8 cellular contexts compared by ENCODE assay signal in the genomic region with DNA sequence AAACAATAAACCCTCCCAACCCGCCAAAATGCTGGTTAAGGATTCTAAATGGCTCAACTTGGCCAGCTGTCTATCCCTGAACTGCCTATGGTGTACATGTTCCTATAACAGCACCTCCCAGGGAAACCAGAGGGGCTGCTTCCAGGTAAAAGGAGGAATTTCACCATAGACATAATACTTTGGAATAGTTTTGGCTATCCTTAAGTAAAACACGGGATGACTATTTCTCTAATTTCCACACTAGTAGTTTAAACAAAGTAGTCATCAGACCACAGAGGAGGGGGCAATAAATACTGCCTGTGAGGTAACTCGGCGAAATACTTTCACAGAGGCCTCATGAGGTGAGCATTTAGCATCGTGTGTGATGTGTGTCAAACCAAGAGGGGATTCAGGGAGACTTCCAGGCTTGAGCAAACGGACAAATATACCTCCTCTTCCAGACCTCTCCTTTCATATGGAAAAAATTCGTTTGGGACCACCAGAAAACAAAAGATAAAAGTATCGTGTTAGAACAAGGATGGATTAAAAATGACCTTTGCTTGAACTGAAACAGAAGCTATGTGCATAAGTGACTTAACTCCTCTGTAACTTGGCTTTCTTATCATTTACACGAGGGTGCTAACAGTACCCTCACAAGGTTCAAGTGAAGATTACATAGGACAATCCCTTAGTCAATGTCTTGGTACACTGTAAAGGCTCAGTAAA. TPM values are rescaled to one million over a fixed set of nuclear protein-coding genes. Genes with fewer than 3 reads are reported as not detected.
DNase-seq lines count a peak whose midpoint lies in the region; ATAC-seq and TF ChIP-seq lines count a peak whose summit lies in the region.

No MANE protein-coding gene starts in this region.

- H4K20me1 ChIP-seq in neural progenitor cell (ENCODE audit: low read depth): peaks cover 17% of the 10 kb centered on the region

- peaks cover 21% of the 10 kb centered on the region for H3K4me1 ChIP-seq in CD4-positive, CD25-positive, alpha-beta regulatory T cell (ENCODE audit: control insufficient read depth, insufficient read depth, low read length, poor library complexity, severe bottlenecking)
- H3K4me1 ChIP-seq in duodenal mucosa (ENCODE audit: control insufficient read depth in 1 of 2, insufficient read depth in 2 of 2, low read length in 2 of 2) (peaks cover 15 to 19% of the 10 kb centered on the region in 2 donors), neural progenitor cell (peaks cover 11% of the 10 kb centered on the region)

- H2AFZ ChIP-seq in neural progenitor cell (replicated peaks): no peak overlapping the region

- H3K27ac ChIP-seq in CD4-positive, CD25-positive, alpha-beta regulatory T cell (ENCODE audit: insufficient read depth, low read length, poor library complexity, severe bottlenecking): no peak overlapping the region
- H3K27ac ChIP-seq in duodenal mucosa (ENCODE audit: low read depth, low read length) (no peak overlapping the region), neural progenitor cell (no peak overlapping the region)

- no peak for ATAC-seq in CD4-positive, CD25-positive, alpha-beta regulatory T cell (ENCODE audit: low read depth in 2 of 2)

- peak overlapping the region; percentile 91 for H3K4me2 ChIP-seq in neural progenitor cell

- peaks cover 28% of the 10 kb centered on the region for H3K79me2 ChIP-seq in neural progenitor cell (ENCODE audit: low read depth)

- no peaks in the 10 kb centered on the region for H3K36me3 ChIP-seq in CD4-positive, CD25-positive, alpha-beta regulatory T cell (ENCODE audit: control insufficient read depth, insufficient read depth, low read length)
- H3K36me3 ChIP-seq in duodenal mucosa (ENCODE audit: control insufficient read depth in 1 of 2, insufficient read depth in 2 of 2, low read length in 2 of 2) (no peaks in the 10 kb centered on the region), neural progenitor cell (no peaks in the 10 kb centered on the region)

- H3F3A ChIP-seq in neural progenitor cell (ENCODE audit: low read depth): peaks cover 15% of the 10 kb centered on the region

- H3K27me3 ChIP-seq in CD4-positive, CD25-positive, alpha-beta regulatory T cell (ENCODE audit: control insufficient read depth, insufficient read depth, low read length): no peaks in the 10 kb centered on the region
- H3K27me3 ChIP-seq in duodenal mucosa (ENCODE audit: control insufficient read depth in 1 of 2, insufficient read depth in 2 of 2, low read length in 2 of 2) (peaks cover 0 to 3% of the 10 kb centered on the region in 2 donors), neural progenitor cell (no peaks in the 10 kb centered on the region)

- peak overlapping the region; percentile 93 for H3K4me3 ChIP-seq in CD4-positive, CD25-positive, alpha-beta regulatory T cell (ENCODE audit: low read depth, low read length)
- peak overlapping the region; percentile 93 for H3K4me3 ChIP-seq in NB4 (ENCODE audit: low read depth, low read length)
- H3K4me3 ChIP-seq in duodenal mucosa (ENCODE audit: low read depth in 1 of 2, low read length in 2 of 2): peak overlapping the region; percentile 92 to 96
- H3K4me3 ChIP-seq in neural progenitor cell: peak overlapping the region; percentile 95

- peaks cover 7% of the 10 kb centered on the region for H3K36me3 Mint-ChIP-seq in CD4-positive, CD25-positive, alpha-beta regulatory T cell
- peaks cover 8% of the 10 kb centered on the region for H3K36me3 Mint-ChIP-seq in neural progenitor cell

- H3K4me3 Mint-ChIP-seq in CD4-positive, CD25-positive, alpha-beta regulatory T cell: peak overlapping the region; percentile 96 to 99 (median 98)
- peak overlapping the region; percentile 97 for H3K4me3 Mint-ChIP-seq in neural progenitor cell

- H3K9me3 Mint-ChIP-seq in CD4-positive, CD25-positive, alpha-beta regulatory T cell: peaks cover 0 to 2% (median 0%) of the 10 kb centered on the region in 7 donors
- H3K9me3 Mint-ChIP-seq in neural progenitor cell: no peaks in the 10 kb centered on the region

- TF ChIP-seq POLR2A in NB4 (IDR thresholded peaks at IDR 0.05; ENCODE audit: extremely low read depth, insufficient read length): no peak

- H3K27me3 Mint-ChIP-seq in CD4-positive, CD25-positive, alpha-beta regulatory T cell: peaks cover 12% of the 10 kb centered on the region
- no peaks in the 10 kb centered on the region for H3K27me3 Mint-ChIP-seq in neural progenitor cell (ENCODE audit: insufficient read depth, low read depth)

- H3K9ac ChIP-seq in duodenal mucosa (ENCODE audit: low read depth in 1 of 2, low read length in 2 of 2): peak overlapping the region; percentile 90 to 94
- peak overlapping the region; percentile 89 for H3K9ac ChIP-seq in neural progenitor cell

- no peaks in the 10 kb centered on the region for H3K9me3 ChIP-seq in CD4-positive, CD25-positive, alpha-beta regulatory T cell (ENCODE audit: control insufficient read depth in 2 of 2, low read length in 2 of 2)
- H3K9me3 ChIP-seq in duodenal mucosa (ENCODE audit: control insufficient read depth in 1 of 2, low read length in 2 of 2) (no peaks in the 10 kb centered on the region), neural progenitor cell (ENCODE audit: low read depth) (no peaks in the 10 kb centered on the region)

- peak overlapping the region; percentile 80 to 98 (median 97) for H3K27ac Mint-ChIP-seq in CD4-positive, CD25-positive, alpha-beta regulatory T cell
- peak overlapping the region; percentile 2 for H3K27ac Mint-ChIP-seq in neural progenitor cell

- peaks cover 13 to 29% (median 22%) of the 10 kb centered on the region in 4 donors for H3K4me1 Mint-ChIP-seq in CD4-positive, CD25-positive, alpha-beta regulatory T cell
- H3K4me1 Mint-ChIP-seq in neural progenitor cell: peaks cover 21% of the 10 kb centered on the region

- DNase-seq in CD4-positive, CD25-positive, alpha-beta regulatory T cell: no peak
- DNase-seq in NB4 (ENCODE audit: low read depth): no peak
- DNase-seq in neural progenitor cell (ENCODE audit: low spot score): no peak
- no peak for DNase-seq in NCI-H146 treated with DMSO at 0.1 percent for 48 hours (lab: John Stamatoyannopoulos, UW; ENCODE audit: unreplicated experiment)
- DNase-seq in dermis blood vessel endothelial cell: no peak
- no peak for DNase-seq in occipital lobe (lab: John Stamatoyannopoulos, UW)
- no peak for DNase-seq in activated CD4-positive, alpha-beta T cell treated with anti-CD3 and anti-CD28 coated beads for 48 hours

- no peak for TF ChIP-seq CTCF in NB4 (IDR thresholded peaks at IDR 0.05; ENCODE audit: low read depth, low read length)
- TF ChIP-seq CTCF in neural progenitor cell (IDR thresholded peaks at IDR 0.05): no peak

RNA-seq across cellular contexts. Expression of gene XRN2, which starts 1.0 kb away (rescaled TPM):
- 59.0 TPM for total RNA-seq in CD4-positive, CD25-positive, alpha-beta regulatory T cell
- polyA plus RNA-seq in CD4-positive, CD25-positive, alpha-beta regulatory T cell: 10 to 100 TPM; 65.0 to 81.0 (median 75.1) TPM
- 170 and 239 TPM in 2 replicates for total RNA-seq in neural progenitor cell (ENCODE audit: low replicate concordance)
- total RNA-seq in dermis blood vessel endothelial cell: 97.5 and 121 TPM in 2 replicates
- 98.6 TPM for total RNA-seq in occipital lobe
